9 cellular contexts compared by ENCODE assay signal in genomic region chr21:45644041-45644906, GRCh38. TPM values are rescaled to one million over a fixed set of nuclear protein-coding genes. Genes with fewer than 3 reads are reported as not detected.
A peak's percentile ranks its signal among the peaks of the same experiment; 100 is the strongest.
DNase-seq lines count a peak whose midpoint lies in the region; ATAC-seq and TF ChIP-seq lines count a peak whose summit lies in the region.
"Had no signal": no experiment of that assay in that cellular context is flagged by ENCODE, and none has a peak within 500 bp of the region (broad histone marks: within the 10 kb centered on the region; RNA-seq: fewer than 3 reads in every experiment).

No MANE protein-coding gene starts in this region.

- peak overlapping the region; percentile 77 for H3K4me3 Mint-ChIP-seq in CD4-positive, alpha-beta T cell
- H3K4me3 Mint-ChIP-seq in activated T-cell treated with anti-CD3 and anti-CD28 coated beads, Interleukin-2, amount 50 U/mL, for 72 hours, result peak overlapping the region; percentile 80 to 84

- peaks cover 5% of the 10 kb centered on the region for H3K4me1 ChIP-seq in upper lobe of right lung

- H3K27me3 Mint-ChIP-seq in CD4-positive, alpha-beta T cell, result peaks cover 25% of the 10 kb centered on the region
- no peaks in the 10 kb centered on the region for H3K27me3 Mint-ChIP-seq in activated T-cell treated with anti-CD3 and anti-CD28 coated beads, Interleukin-2, amount 50 U/mL, for 72 hours (ENCODE audit: low read depth)

- intact Hi-C loops in CD4-positive, alpha-beta T cell (cut with DNase I, micrococcal nuclease), result loop anchor here (1.0 to 10.0 kb wide), 8 partner anchors 55 to 678 kb away; partner anchors contain the start of genes C21orf58 (in 1 of the 2), COL6A1 (in 1 of the 2) and PCNT (in 1 of the 2)
- intact Hi-C loops in upper lobe of right lung (cut with DNase I), result no loop called here

- CTCF ChIA-PET in CD4-positive, alpha-beta T cell (lab: Charles Lee), result no interaction called here

- POLR2A ChIA-PET in CD4-positive, alpha-beta T cell (lab: Charles Lee), result no interaction called here

- H3K27ac ChIP-seq in CD4-positive, alpha-beta T cell (ENCODE audit: low read depth, low read length), result no peak overlapping the region
- H3K27ac ChIP-seq in upper lobe of right lung, result no peak overlapping the region

- H3K4me3 ChIP-seq in kidney epithelial cell (ENCODE audit: low read depth, low read length), result peak overlapping the region; percentile 24
- peak overlapping the region; percentile 48 for H3K4me3 ChIP-seq in upper lobe of right lung

- H3K27me3 ChIP-seq in CD4-positive, alpha-beta T cell (ENCODE audit: control insufficient read depth, insufficient read depth, low read length), result peaks cover 14% of the 10 kb centered on the region
- H3K27me3 ChIP-seq in kidney epithelial cell (ENCODE audit: control insufficient read depth, insufficient read depth, low read length), result peaks cover 40% of the 10 kb centered on the region
- peaks cover 12% of the 10 kb centered on the region for H3K27me3 ChIP-seq in upper lobe of right lung

- H3K36me3 Mint-ChIP-seq in CD4-positive, alpha-beta T cell (ENCODE audit: low read depth), result peaks cover 15% of the 10 kb centered on the region
- peaks cover 0 to 3% of the 10 kb centered on the region in 2 donors for H3K36me3 Mint-ChIP-seq in activated T-cell treated with anti-CD3 and anti-CD28 coated beads, Interleukin-2, amount 50 U/mL, for 72 hours (ENCODE audit: insufficient read depth in 2 of 2)

- H3K36me3 ChIP-seq in kidney epithelial cell (ENCODE audit: control insufficient read depth, insufficient read depth, low read length) (no peaks in the 10 kb centered on the region), upper lobe of right lung (no peaks in the 10 kb centered on the region)

- H3K27ac Mint-ChIP-seq in CD4-positive, alpha-beta T cell, result peak overlapping the region; percentile 97
- H3K27ac Mint-ChIP-seq in activated T-cell treated with anti-CD3 and anti-CD28 coated beads, Interleukin-2, amount 50 U/mL, for 72 hours, result peak overlapping the region; percentile 8

- H3K4me1 Mint-ChIP-seq in CD4-positive, alpha-beta T cell (ENCODE audit: low read depth), result peaks cover 44% of the 10 kb centered on the region
- H3K4me1 Mint-ChIP-seq in activated T-cell treated with anti-CD3 and anti-CD28 coated beads, Interleukin-2, amount 50 U/mL, for 72 hours (ENCODE audit: low read depth), result peaks cover 25% of the 10 kb centered on the region

- H3K9me3 Mint-ChIP-seq in CD4-positive, alpha-beta T cell, result peaks cover 6% of the 10 kb centered on the region
- peaks cover 3 to 9% of the 10 kb centered on the region in 2 donors for H3K9me3 Mint-ChIP-seq in activated T-cell treated with anti-CD3 and anti-CD28 coated beads, Interleukin-2, amount 50 U/mL, for 72 hours

- TF ChIP-seq CTCF in CD4-positive, alpha-beta T cell (IDR thresholded peaks at IDR 0.05), result no peak
- TF ChIP-seq CTCF in kidney epithelial cell (IDR thresholded peaks at IDR 0.05; ENCODE audit: insufficient read depth, low read length, poor library complexity, severe bottlenecking) (no peak), upper lobe of right lung (IDR thresholded peaks at IDR 0.05) (no peak)

- no peak for ATAC-seq in CD4-positive, alpha-beta T cell (ENCODE audit: poor library complexity)
- ATAC-seq in HG02970 (IDR thresholded peaks at IDR 0.05; ENCODE audit: low FRiP score, unreplicated experiment), result peak; percentile 6
- ATAC-seq in activated T-cell treated with anti-CD3 and anti-CD28 coated beads, Interleukin-2, amount 50 U/mL, for 72 hours (replicated peaks in 1 of 2), result peak in 1 of 2 donors; percentile 6
- no peak for ATAC-seq in upper lobe of right lung
- ATAC-seq in HG02884 (IDR thresholded peaks at IDR 0.05; ENCODE audit: unreplicated experiment), result no peak

- peak in 3 of 10 experiments; percentile 16 to 29 (median 18) for DNase-seq in CD4-positive, alpha-beta T cell
- DNase-seq in activated T-cell treated with anti-CD3 and anti-CD28 coated beads, Interleukin-2, amount 50 U/mL, for 72 hours, result peak; percentile 47 to 58
- DNase-seq in kidney epithelial cell (ENCODE audit: low read depth), result no peak
- DNase-seq in upper lobe of right lung, result no peak
- no peak for DNase-seq in NCI-H187 treated with DMSO at 0.1 percent for 48 hours (lab: John Stamatoyannopoulos, UW)
- no peak for DNase-seq in HK-2 (ENCODE audit: unreplicated experiment)

- H3K9me3 ChIP-seq in CD4-positive, alpha-beta T cell (ENCODE audit: control insufficient read depth, low read length), result no peaks in the 10 kb centered on the region
- no peaks in the 10 kb centered on the region for H3K9me3 ChIP-seq in upper lobe of right lung

RNA-seq across cellular contexts. Expression of gene PCBP3, which starts 0.7 kb away (rescaled TPM):
- 1 to 10 TPM; 3.4 to 3.8 TPM for total RNA-seq in CD4-positive, alpha-beta T cell
- 10 to 100 TPM; 20.2 to 24.1 TPM for total RNA-seq in activated T-cell treated with anti-CD3 and anti-CD28 coated beads, Interleukin-2, amount 50 U/mL, for 72 hours
- total RNA-seq in kidney epithelial cell (0.55 and 1.3 TPM in 2 replicates), upper lobe of right lung (3.8 TPM)
- total RNA-seq: HT1080 had no signal

Comparison
In these comparisons a context has a peak if more than half of its experiments do, and no peak if none do; other contexts are left out.
1. DNase-seq: peak in activated T-cell treated with anti-CD3 and anti-CD28 coated beads, Interleukin-2, amount 50 U/mL, for 72 hours (2 of 2); none in kidney epithelial cell (single experiment), upper lobe of right lung (single experiment), NCI-H187 treated with DMSO at 0.1 percent for 48 hours (single experiment) and HK-2 (single experiment).